In genomic region chr16:23149267-23149992, GRCh38 we compare ENCODE assay signal across 1 cellular context.
A peak's percentile ranks its signal among the peaks of the same experiment; 100 is the strongest.
TF ChIP-seq lines count a peak whose summit lies in the region.

USP31 (minus strand) TSS chr16:23149452; CDS start chr16:23149270, 182 bp downstream.

TF ChIP-seq in H1, 55 proteins besides CTCF, POLR2A, EP300 and RAD21:
- TF ChIP-seq NRF1 (IDR thresholded peaks at IDR 0.05; ENCODE audit: low read depth, low read length): no peak
- no peak for TF ChIP-seq TEAD4 (IDR thresholded peaks at IDR 0.05; ENCODE audit: low read depth, low read length)
- no peak for TF ChIP-seq RNF2 (IDR thresholded peaks at IDR 0.05; ENCODE audit: borderline replicate concordance, low read depth, low read length, missing control alignments, poor library complexity, severe bottlenecking)
- TF ChIP-seq GTF2F1 (IDR thresholded peaks at IDR 0.05; ENCODE audit: borderline replicate concordance, low read depth, low read length): no peak
- no peak for TF ChIP-seq CHD2 (IDR thresholded peaks at IDR 0.05; ENCODE audit: low read length)
- no peak for TF ChIP-seq BCL11A (IDR thresholded peaks at IDR 0.05; ENCODE audit: low read depth in 2 of 2, low read length in 2 of 2)
- TF ChIP-seq RBBP5 (IDR thresholded peaks at IDR 0.05; ENCODE audit: borderline replicate concordance, low read depth, low read length): no peak
- no peak for TF ChIP-seq JUN (IDR thresholded peaks at IDR 0.05; ENCODE audit: low read depth, low read length)
- TF ChIP-seq MAX (IDR thresholded peaks at IDR 0.05): peak; percentile 53; the same call in 1 of the 2 replicates
- TF ChIP-seq HDAC6 (IDR thresholded peaks at IDR 0.05; ENCODE audit: low read depth, low read length): no peak
- TF ChIP-seq PHF8 (conservative IDR thresholded peaks at IDR 0.05; ENCODE audit: low read depth, low read length): no peak
- peak; percentile 82 for TF ChIP-seq SIX5 (IDR thresholded peaks at IDR 0.05; ENCODE audit: low read depth, low read length)
- no peak for TF ChIP-seq MAFK (IDR thresholded peaks at IDR 0.05; ENCODE audit: low read depth, low read length)
- TF ChIP-seq CEBPB (IDR thresholded peaks at IDR 0.05; ENCODE audit: low read depth, low read length): no peak
- no peak for TF ChIP-seq ZNF274 (IDR thresholded peaks at IDR 0.05; ENCODE audit: borderline replicate concordance, extremely low read depth, low read length)
- TF ChIP-seq SP1 (IDR thresholded peaks at IDR 0.05; ENCODE audit: low read depth, low read length): no peak
- TF ChIP-seq CHD1 (IDR thresholded peaks at IDR 0.05; ENCODE audit: low read depth, low read length): no peak
- TF ChIP-seq RFX5 (IDR thresholded peaks at IDR 0.05; ENCODE audit: borderline replicate concordance, low read depth, low read length): no peak
- TF ChIP-seq EZH2 (IDR thresholded peaks at IDR 0.05; ENCODE audit: low read depth, low read length, severe bottlenecking): no peak
- TF ChIP-seq SAP30 (IDR thresholded peaks at IDR 0.05; ENCODE audit: insufficient read depth, insufficient replicate concordance, low read length): peak; percentile 85
- peak; percentile 45 for TF ChIP-seq KDM4A (IDR thresholded peaks at IDR 0.05; ENCODE audit: low read depth, low read length, severe bottlenecking)
- TF ChIP-seq BRCA1 (IDR thresholded peaks at IDR 0.05; ENCODE audit: low read depth, low read length): no peak
- TF ChIP-seq SP2 (IDR thresholded peaks at IDR 0.05; ENCODE audit: low read length): no peak
- no peak for TF ChIP-seq EGR1 (IDR thresholded peaks at IDR 0.05; ENCODE audit: borderline replicate concordance, low read depth, low read length)
- TF ChIP-seq GABPA (IDR thresholded peaks at IDR 0.05; ENCODE audit: borderline replicate concordance, insufficient read depth, low read length): no peak
- TF ChIP-seq TAF7 (optimal IDR thresholded peaks at IDR 0.05; ENCODE audit: borderline replicate concordance, low read depth, low read length): peak; percentile 15
- no peak for TF ChIP-seq FOSL1 (IDR thresholded peaks at IDR 0.05; ENCODE audit: insufficient read depth, low read depth, low read length)
- no peak for TF ChIP-seq SUZ12 (IDR thresholded peaks at IDR 0.05; ENCODE audit: low read length)
- no peak for TF ChIP-seq RXRA (IDR thresholded peaks at IDR 0.05; ENCODE audit: insufficient read depth, low read depth, low read length)
- TF ChIP-seq CBX5 (IDR thresholded peaks at IDR 0.05; ENCODE audit: low read depth, low read length): no peak
- no peak for TF ChIP-seq JUND (IDR thresholded peaks at IDR 0.05; ENCODE audit: low read length)
- peak; percentile 89 for TF ChIP-seq CREB1 (IDR thresholded peaks at IDR 0.05)
- peak; percentile 38; the same call in 1 of the 2 replicates for TF ChIP-seq SRF (IDR thresholded peaks at IDR 0.05; ENCODE audit: low read depth, low read length)
- TF ChIP-seq YY1 (IDR thresholded peaks at IDR 0.05; ENCODE audit: low read depth, low read length): peak; percentile 100
- TF ChIP-seq CTBP2 (IDR thresholded peaks at IDR 0.05; ENCODE audit: borderline replicate concordance, insufficient read depth, insufficient read length, low read length): no peak
- TF ChIP-seq KDM1A (IDR thresholded peaks at IDR 0.05; ENCODE audit: borderline replicate concordance, low read length): no peak
- TF ChIP-seq, protein P1, sequence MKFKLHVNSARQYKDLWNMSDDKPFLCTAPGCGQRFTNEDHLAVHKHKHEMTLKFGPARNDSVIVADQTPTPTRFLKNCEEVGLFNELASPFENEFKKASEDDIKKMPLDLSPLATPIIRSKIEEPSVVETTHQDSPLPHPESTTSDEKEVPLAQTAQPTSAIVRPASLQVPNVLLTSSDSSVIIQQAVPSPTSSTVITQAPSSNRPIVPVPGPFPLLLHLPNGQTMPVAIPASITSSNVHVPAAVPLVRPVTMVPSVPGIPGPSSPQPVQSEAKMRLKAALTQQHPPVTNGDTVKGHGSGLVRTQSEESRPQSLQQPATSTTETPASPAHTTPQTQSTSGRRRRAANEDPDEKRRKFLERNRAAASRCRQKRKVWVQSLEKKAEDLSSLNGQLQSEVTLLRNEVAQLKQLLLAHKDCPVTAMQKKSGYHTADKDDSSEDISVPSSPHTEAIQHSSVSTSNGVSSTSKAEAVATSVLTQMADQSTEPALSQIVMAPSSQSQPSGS (IDR thresholded peaks at IDR 0.05; ENCODE audit: low read length): no peak
- TF ChIP-seq TAF1 (IDR thresholded peaks at IDR 0.05; ENCODE audit: low read depth, low read length): peak; percentile 36; the same call in 1 of the 2 replicates
- no peak for TF ChIP-seq BACH1 (IDR thresholded peaks at IDR 0.05; ENCODE audit: low read length)
- no peak for TF ChIP-seq CBX8 (IDR thresholded peaks at IDR 0.05; ENCODE audit: borderline replicate concordance, low read depth, low read length)
- TF ChIP-seq NANOG (IDR thresholded peaks at IDR 0.05; ENCODE audit: insufficient read depth, low read depth, low read length, poor library complexity, severe bottlenecking): no peak
- peak; percentile 18; the same call in 1 of the 2 replicates for TF ChIP-seq TBP (IDR thresholded peaks at IDR 0.05; ENCODE audit: low read depth, low read length)
- TF ChIP-seq, protein P2, sequence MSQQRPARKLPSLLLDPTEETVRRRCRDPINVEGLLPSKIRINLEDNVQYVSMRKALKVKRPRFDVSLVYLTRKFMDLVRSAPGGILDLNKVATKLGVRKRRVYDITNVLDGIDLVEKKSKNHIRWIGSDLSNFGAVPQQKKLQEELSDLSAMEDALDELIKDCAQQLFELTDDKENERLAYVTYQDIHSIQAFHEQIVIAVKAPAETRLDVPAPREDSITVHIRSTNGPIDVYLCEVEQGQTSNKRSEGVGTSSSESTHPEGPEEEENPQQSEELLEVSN (IDR thresholded peaks at IDR 0.05): no peak
- TF ChIP-seq, protein P3, sequence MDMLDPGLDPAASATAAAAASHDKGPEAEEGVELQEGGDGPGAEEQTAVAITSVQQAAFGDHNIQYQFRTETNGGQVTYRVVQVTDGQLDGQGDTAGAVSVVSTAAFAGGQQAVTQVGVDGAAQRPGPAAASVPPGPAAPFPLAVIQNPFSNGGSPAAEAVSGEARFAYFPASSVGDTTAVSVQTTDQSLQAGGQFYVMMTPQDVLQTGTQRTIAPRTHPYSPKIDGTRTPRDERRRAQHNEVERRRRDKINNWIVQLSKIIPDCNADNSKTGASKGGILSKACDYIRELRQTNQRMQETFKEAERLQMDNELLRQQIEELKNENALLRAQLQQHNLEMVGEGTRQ (IDR thresholded peaks at IDR 0.05; ENCODE audit: low read length): peak; percentile 84
- TF ChIP-seq POU5F1 (IDR thresholded peaks at IDR 0.05; ENCODE audit: low read depth, low read length): no peak
- no peak for TF ChIP-seq KDM5A (IDR thresholded peaks at IDR 0.05; ENCODE audit: low read length)
- TF ChIP-seq TCF12 (IDR thresholded peaks at IDR 0.05; ENCODE audit: low read depth, low read length): no peak
- TF ChIP-seq HDAC2 (IDR thresholded peaks at IDR 0.05; ENCODE audit: borderline replicate concordance in 1 of 2, low read depth in 2 of 2, low read length in 2 of 2): no peak; a peak in 1 of 4 replicates
- TF ChIP-seq SIRT6 (IDR thresholded peaks at IDR 0.05; ENCODE audit: low read length): no peak
- TF ChIP-seq SP4 (IDR thresholded peaks at IDR 0.05; ENCODE audit: low read length): no peak
- TF ChIP-seq, protein P4, sequence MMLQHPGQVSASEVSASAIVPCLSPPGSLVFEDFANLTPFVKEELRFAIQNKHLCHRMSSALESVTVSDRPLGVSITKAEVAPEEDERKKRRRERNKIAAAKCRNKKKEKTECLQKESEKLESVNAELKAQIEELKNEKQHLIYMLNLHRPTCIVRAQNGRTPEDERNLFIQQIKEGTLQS (IDR thresholded peaks at IDR 0.05; ENCODE audit: insufficient read depth, low read depth, low read length): peak; percentile 87
- TF ChIP-seq POLR2AphosphoS5 (IDR thresholded peaks at IDR 0.05; ENCODE audit: low read depth, low read length): no peak
- TF ChIP-seq ASH2L (IDR thresholded peaks at IDR 0.05; ENCODE audit: low read length): peak; percentile 72
- peak in 1 of 2 experiments; percentile 93; a peak in 2 of 4 replicates for TF ChIP-seq SIN3A (conservative IDR thresholded peaks at IDR 0.05 in 1 of 2, IDR thresholded peaks at IDR 0.05 in 1 of 2; ENCODE audit: low read depth in 1 of 2, low read length in 2 of 2)
- TF ChIP-seq, protein P5, sequence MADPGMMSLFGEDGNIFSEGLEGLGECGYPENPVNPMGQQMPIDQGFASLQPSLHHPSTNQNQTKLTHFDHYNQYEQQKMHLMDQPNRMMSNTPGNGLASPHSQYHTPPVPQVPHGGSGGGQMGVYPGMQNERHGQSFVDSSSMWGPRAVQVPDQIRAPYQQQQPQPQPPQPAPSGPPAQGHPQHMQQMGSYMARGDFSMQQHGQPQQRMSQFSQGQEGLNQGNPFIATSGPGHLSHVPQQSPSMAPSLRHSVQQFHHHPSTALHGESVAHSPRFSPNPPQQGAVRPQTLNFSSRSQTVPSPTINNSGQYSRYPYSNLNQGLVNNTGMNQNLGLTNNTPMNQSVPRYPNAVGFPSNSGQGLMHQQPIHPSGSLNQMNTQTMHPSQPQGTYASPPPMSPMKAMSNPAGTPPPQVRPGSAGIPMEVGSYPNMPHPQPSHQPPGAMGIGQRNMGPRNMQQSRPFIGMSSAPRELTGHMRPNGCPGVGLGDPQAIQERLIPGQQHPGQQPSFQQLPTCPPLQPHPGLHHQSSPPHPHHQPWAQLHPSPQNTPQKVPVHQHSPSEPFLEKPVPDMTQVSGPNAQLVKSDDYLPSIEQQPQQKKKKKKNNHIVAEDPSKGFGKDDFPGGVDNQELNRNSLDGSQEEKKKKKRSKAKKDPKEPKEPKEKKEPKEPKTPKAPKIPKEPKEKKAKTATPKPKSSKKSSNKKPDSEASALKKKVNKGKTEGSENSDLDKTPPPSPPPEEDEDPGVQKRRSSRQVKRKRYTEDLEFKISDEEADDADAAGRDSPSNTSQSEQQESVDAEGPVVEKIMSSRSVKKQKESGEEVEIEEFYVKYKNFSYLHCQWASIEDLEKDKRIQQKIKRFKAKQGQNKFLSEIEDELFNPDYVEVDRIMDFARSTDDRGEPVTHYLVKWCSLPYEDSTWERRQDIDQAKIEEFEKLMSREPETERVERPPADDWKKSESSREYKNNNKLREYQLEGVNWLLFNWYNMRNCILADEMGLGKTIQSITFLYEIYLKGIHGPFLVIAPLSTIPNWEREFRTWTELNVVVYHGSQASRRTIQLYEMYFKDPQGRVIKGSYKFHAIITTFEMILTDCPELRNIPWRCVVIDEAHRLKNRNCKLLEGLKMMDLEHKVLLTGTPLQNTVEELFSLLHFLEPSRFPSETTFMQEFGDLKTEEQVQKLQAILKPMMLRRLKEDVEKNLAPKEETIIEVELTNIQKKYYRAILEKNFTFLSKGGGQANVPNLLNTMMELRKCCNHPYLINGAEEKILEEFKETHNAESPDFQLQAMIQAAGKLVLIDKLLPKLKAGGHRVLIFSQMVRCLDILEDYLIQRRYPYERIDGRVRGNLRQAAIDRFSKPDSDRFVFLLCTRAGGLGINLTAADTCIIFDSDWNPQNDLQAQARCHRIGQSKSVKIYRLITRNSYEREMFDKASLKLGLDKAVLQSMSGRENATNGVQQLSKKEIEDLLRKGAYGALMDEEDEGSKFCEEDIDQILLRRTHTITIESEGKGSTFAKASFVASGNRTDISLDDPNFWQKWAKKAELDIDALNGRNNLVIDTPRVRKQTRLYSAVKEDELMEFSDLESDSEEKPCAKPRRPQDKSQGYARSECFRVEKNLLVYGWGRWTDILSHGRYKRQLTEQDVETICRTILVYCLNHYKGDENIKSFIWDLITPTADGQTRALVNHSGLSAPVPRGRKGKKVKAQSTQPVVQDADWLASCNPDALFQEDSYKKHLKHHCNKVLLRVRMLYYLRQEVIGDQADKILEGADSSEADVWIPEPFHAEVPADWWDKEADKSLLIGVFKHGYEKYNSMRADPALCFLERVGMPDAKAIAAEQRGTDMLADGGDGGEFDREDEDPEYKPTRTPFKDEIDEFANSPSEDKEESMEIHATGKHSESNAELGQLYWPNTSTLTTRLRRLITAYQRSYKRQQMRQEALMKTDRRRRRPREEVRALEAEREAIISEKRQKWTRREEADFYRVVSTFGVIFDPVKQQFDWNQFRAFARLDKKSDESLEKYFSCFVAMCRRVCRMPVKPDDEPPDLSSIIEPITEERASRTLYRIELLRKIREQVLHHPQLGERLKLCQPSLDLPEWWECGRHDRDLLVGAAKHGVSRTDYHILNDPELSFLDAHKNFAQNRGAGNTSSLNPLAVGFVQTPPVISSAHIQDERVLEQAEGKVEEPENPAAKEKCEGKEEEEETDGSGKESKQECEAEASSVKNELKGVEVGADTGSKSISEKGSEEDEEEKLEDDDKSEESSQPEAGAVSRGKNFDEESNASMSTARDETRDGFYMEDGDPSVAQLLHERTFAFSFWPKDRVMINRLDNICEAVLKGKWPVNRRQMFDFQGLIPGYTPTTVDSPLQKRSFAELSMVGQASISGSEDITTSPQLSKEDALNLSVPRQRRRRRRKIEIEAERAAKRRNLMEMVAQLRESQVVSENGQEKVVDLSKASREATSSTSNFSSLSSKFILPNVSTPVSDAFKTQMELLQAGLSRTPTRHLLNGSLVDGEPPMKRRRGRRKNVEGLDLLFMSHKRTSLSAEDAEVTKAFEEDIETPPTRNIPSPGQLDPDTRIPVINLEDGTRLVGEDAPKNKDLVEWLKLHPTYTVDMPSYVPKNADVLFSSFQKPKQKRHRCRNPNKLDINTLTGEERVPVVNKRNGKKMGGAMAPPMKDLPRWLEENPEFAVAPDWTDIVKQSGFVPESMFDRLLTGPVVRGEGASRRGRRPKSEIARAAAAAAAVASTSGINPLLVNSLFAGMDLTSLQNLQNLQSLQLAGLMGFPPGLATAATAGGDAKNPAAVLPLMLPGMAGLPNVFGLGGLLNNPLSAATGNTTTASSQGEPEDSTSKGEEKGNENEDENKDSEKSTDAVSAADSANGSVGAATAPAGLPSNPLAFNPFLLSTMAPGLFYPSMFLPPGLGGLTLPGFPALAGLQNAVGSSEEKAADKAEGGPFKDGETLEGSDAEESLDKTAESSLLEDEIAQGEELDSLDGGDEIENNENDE (IDR thresholded peaks at IDR 0.05; ENCODE audit: insufficient replicate concordance, low read length): no peak
